2 cellular contexts compared by ENCODE assay signal in genomic region chr11:83294208-83294607, GRCh38.
A peak's percentile ranks its signal among the peaks of the same experiment; 100 is the strongest.
TF ChIP-seq lines count a peak whose summit lies in the region.

No MANE protein-coding gene starts in this region.

TF ChIP-seq in HepG2, 621 proteins besides CTCF, POLR2A, EP300 and RAD21:
- TF ChIP-seq MIER2 (CRISPR knock-in tag; IDR thresholded peaks at IDR 0.05) (peak; percentile 42; the same call in 1 of the 2 replicates), REST (IDR thresholded peaks at IDR 0.05; ENCODE audit: borderline replicate concordance in 1 of 2, low read depth in 1 of 2, low read length in 2 of 2) (peak in 1 of 2 experiments; percentile 85), ZNF567 (CRISPR knock-in tag; IDR thresholded peaks at IDR 0.05; ENCODE audit: borderline replicate concordance) (no peak)
TF ChIP-seq in HepG2: peak in this region for 2.

TF ChIP-seq in GM12878, 131 proteins besides CTCF, POLR2A, EP300 and RAD21:
- TF ChIP-seq TCF3 (IDR thresholded peaks at IDR 0.05; ENCODE audit: borderline replicate concordance, insufficient read depth, low read depth, low read length) (no peak), RELB (IDR thresholded peaks at IDR 0.05; ENCODE audit: low read depth) (no peak), REST (IDR thresholded peaks at IDR 0.05; ENCODE audit: low read depth, low read length) (peak; percentile 47; the same call in 1 of the 2 replicates), BCLAF1 (IDR thresholded peaks at IDR 0.05) (no peak)
